ENCODE assay signal across 15 cellular contexts in the genomic region with DNA sequence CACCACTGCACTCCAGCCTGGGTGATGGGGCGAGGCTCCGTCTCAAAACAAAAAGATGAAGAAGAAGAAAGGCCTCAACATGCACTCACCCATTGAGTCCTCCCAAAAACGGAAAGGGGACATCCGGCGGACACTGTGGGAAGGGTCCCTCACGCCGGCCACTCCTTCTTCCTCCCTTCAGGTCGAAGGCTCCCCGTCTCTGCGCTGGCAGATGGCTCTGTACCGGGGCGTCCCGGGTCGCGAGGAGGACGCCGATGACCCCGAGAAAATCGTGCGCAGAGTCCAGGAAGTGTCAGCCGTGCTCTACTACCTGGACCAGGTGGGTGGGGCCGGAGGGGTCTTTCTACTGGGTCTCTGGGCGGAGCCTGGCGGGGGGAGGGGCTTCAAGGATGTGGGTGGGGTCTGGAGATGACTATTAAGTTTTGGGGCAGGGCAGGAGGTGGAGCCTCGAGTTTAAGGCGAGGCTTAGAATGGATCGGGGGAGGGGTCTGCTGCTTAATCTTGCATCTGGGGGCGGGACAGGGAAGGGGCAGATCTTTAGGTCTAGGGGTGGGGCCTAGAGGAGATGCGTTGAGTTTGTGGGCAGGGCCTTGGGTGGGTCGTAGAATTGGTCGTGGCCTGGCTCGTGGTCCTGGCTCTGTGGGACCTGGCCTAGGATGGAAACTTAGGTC.
DNase-seq lines count a peak whose midpoint lies in the region; ATAC-seq and TF ChIP-seq lines count a peak whose summit lies in the region.
"Had no signal": no experiment of that assay in that cellular context is flagged by ENCODE, and none has a peak within 500 bp of the region (broad histone marks: within the 10 kb centered on the region; RNA-seq: fewer than 3 reads in every experiment).

No MANE protein-coding gene starts in this region.

- no peak overlapping the region for H3K14ac ChIP-seq in H9 (ENCODE audit: insufficient read depth, low read length)

- H3K23ac ChIP-seq in H9 (ENCODE audit: insufficient read length, low read depth, low read length): no peak overlapping the region

- peaks cover 5 to 46% (median 10%) of the 10 kb centered on the region in 3 experiments; a peak in 6 of 7 replicates for H3K36me3 Mint-ChIP-seq in H9 (ENCODE audit: insufficient read depth in 1 of 3, low read depth in 3 of 3)
- H3K36me3 Mint-ChIP-seq in naive thymus-derived CD4-positive, alpha-beta T cell: no peaks in the 10 kb centered on the region

- H3K4me2 ChIP-seq in H9 (ENCODE audit: insufficient read depth, insufficient read length, low read length): no peak overlapping the region

- no peaks in the 10 kb centered on the region; the same call in 1 of the 2 replicates for H3K27me3 Mint-ChIP-seq in H9 (ENCODE audit: low read depth)
- H3K27me3 Mint-ChIP-seq in naive thymus-derived CD4-positive, alpha-beta T cell: peaks cover 0 to 19% (median 0%) of the 10 kb centered on the region in 5 donors
- H3K27me3 Mint-ChIP-seq: activated T-helper 17 cell treated with anti-CD3 and anti-CD28 coated beads, Interleukin-2, amount 50 U/mL, for 72 hours had no signal

- peak; percentile 54 for DNase-seq in activated CD4-positive, alpha-beta T cell treated with anti-CD3 and anti-CD28 coated beads for 48 hours
- no peak for DNase-seq in activated CD4-positive, alpha-beta T cell treated with anti-CD3 and anti-CD28 coated beads for 4 hours
- DNase-seq in H9 (peak; percentile 74), WERI-Rb-1 (peak; percentile 27), NCI-H128 (lab: John Stamatoyannopoulos, UW; ENCODE audit: unreplicated experiment) (no peak), nucleus accumbens (lab: John Stamatoyannopoulos, UW) (no peak), superior temporal gyrus (ENCODE audit: extremely low spot score) (no peak)
- no peak for DNase-seq in naive thymus-derived CD4-positive, alpha-beta T cell
- DNase-seq: COR-L47, dermis blood vessel endothelial cell, left ventricle myocardium superior, NCI-H1092, NCI-H226, upper lobe of right lung had no signal

- H2BK120ac ChIP-seq in H9 (ENCODE audit: low read depth, low read length, poor library complexity, severe bottlenecking): no peak overlapping the region

- H3K9me3 Mint-ChIP-seq in H9: no peaks in the 10 kb centered on the region
- no peaks in the 10 kb centered on the region for H3K9me3 Mint-ChIP-seq in naive thymus-derived CD4-positive, alpha-beta T cell
- H3K9me3 Mint-ChIP-seq: activated T-helper 17 cell treated with anti-CD3 and anti-CD28 coated beads, Interleukin-2, amount 50 U/mL, for 72 hours had no signal

- no peaks in the 10 kb centered on the region for H4K20me1 ChIP-seq in H9 (ENCODE audit: control insufficient read depth, insufficient read depth, insufficient read length)

- H2BK20ac ChIP-seq in H9 (ENCODE audit: low read depth, low read length, poor library complexity, severe bottlenecking): no peak overlapping the region

- no peak overlapping the region for H2BK15ac ChIP-seq in H9 (ENCODE audit: low read depth, low read length)

- POLR2A ChIA-PET in naive thymus-derived CD4-positive, alpha-beta T cell (lab: Charles Lee): no interaction called here

- no peak overlapping the region for H3K4ac ChIP-seq in H9 (ENCODE audit: low read depth, low read length)

- no peak overlapping the region for H4K91ac ChIP-seq in H9 (ENCODE audit: insufficient read length, low read depth, low read length)

- no peak for TF ChIP-seq CTCF in H9 (conservative IDR thresholded peaks at IDR 0.05)
- TF ChIP-seq CTCF in WERI-Rb-1 (IDR thresholded peaks at IDR 0.05; ENCODE audit: low read depth, low read length): no peak

- H2AK5ac ChIP-seq in H9 (ENCODE audit: insufficient read length, low read length): no peak overlapping the region

- no peak overlapping the region for H2BK5ac ChIP-seq in H9 (ENCODE audit: insufficient read length, low read length)

- no peak overlapping the region for H3K9ac ChIP-seq in H9 (ENCODE audit: extremely low read depth, insufficient read length, low read length)

- no peak overlapping the region for H3K4me3 ChIP-seq in WERI-Rb-1 (ENCODE audit: low read depth, low read length)
- no peak overlapping the region for H3K4me3 ChIP-seq in naive thymus-derived CD4-positive, alpha-beta T cell (ENCODE audit: low read length)
- H3K4me3 ChIP-seq: upper lobe of right lung had no signal

- H3K79me1 ChIP-seq in H9 (ENCODE audit: insufficient read depth, low read depth, low read length, poor library complexity, severe bottlenecking): no peaks in the 10 kb centered on the region

- H3K4me1 Mint-ChIP-seq in H9: peaks cover 3 to 11% of the 10 kb centered on the region in 2 experiments
- H3K4me1 Mint-ChIP-seq in naive thymus-derived CD4-positive, alpha-beta T cell: peaks cover 0 to 7% (median 0%) of the 10 kb centered on the region in 7 donors
- H3K4me1 Mint-ChIP-seq: activated T-helper 17 cell treated with anti-CD3 and anti-CD28 coated beads, Interleukin-2, amount 50 U/mL, for 72 hours had no signal

- H3K56ac ChIP-seq in H9 (ENCODE audit: insufficient read length, low read depth, low read length): no peak overlapping the region

- no peak overlapping the region for H2BK12ac ChIP-seq in H9 (ENCODE audit: insufficient read length, low read depth, low read length)

- H3K18ac ChIP-seq in H9 (ENCODE audit: insufficient read length, low read depth, low read length): no peak overlapping the region

- H3T11ph ChIP-seq in H9 (ENCODE audit: low read length): no peak overlapping the region

- no peak overlapping the region for H2AFZ ChIP-seq in H9 (ENCODE audit: low read length)

- H4K5ac ChIP-seq in H9 (ENCODE audit: insufficient read length, low read depth, low read length): no peak overlapping the region

- H4K8ac ChIP-seq in H9 (replicated peaks; ENCODE audit: insufficient read length, low read depth, low read length): no peak overlapping the region

- no peaks in the 10 kb centered on the region for H3K36me3 ChIP-seq in WERI-Rb-1
- H3K36me3 ChIP-seq in naive thymus-derived CD4-positive, alpha-beta T cell (ENCODE audit: control insufficient read depth in 2 of 3, insufficient read depth in 3 of 3, low read length in 3 of 3): no peaks in the 10 kb centered on the region
- H3K36me3 ChIP-seq: upper lobe of right lung had no signal

- H3K27ac ChIP-seq in H9 (ENCODE audit: insufficient read length, low read depth, low read length): no peak overlapping the region
- no peak overlapping the region for H3K27ac ChIP-seq in WERI-Rb-1
- H3K27ac ChIP-seq in naive thymus-derived CD4-positive, alpha-beta T cell (ENCODE audit: low read depth, low read length): no peak overlapping the region
- H3K27ac ChIP-seq: upper lobe of right lung had no signal

- H3K27me3 ChIP-seq in H9 (ENCODE audit: insufficient read depth, low read length) (no peaks in the 10 kb centered on the region), WERI-Rb-1 (ENCODE audit: insufficient read depth, low read depth, severe bottlenecking) (no peaks in the 10 kb centered on the region)
- H3K27me3 ChIP-seq in naive thymus-derived CD4-positive, alpha-beta T cell (ENCODE audit: control insufficient read depth in 2 of 2, insufficient read depth in 2 of 2, low read length in 2 of 2): no peaks in the 10 kb centered on the region

- intact Hi-C loops in naive thymus-derived CD4-positive, alpha-beta T cell (cut with micrococcal nuclease): no loop called here

- H3K4me3 Mint-ChIP-seq in H9: no peak overlapping the region; a peak in 1 of 5 replicates
- H3K4me3 Mint-ChIP-seq in naive thymus-derived CD4-positive, alpha-beta T cell: peak overlapping the region in 5 of 10 donors; percentile 10 to 68 (median 43)
- H3K4me3 Mint-ChIP-seq: activated T-helper 17 cell treated with anti-CD3 and anti-CD28 coated beads, Interleukin-2, amount 50 U/mL, for 72 hours had no signal

- no peaks in the 10 kb centered on the region for H3K23me2 ChIP-seq in H9 (ENCODE audit: insufficient read length, low read depth, low read length, poor library complexity, severe bottlenecking)

- no peaks in the 10 kb centered on the region for H3K9me3 ChIP-seq in H9 (ENCODE audit: control insufficient read depth, low read depth, low read length)
- H3K9me3 ChIP-seq in WERI-Rb-1 (ENCODE audit: severe bottlenecking): peaks cover 2% of the 10 kb centered on the region
- H3K9me3 ChIP-seq in naive thymus-derived CD4-positive, alpha-beta T cell (ENCODE audit: control insufficient read depth in 2 of 3, low read length in 3 of 3): no peaks in the 10 kb centered on the region
- H3K9me3 ChIP-seq: upper lobe of right lung had no signal

- CTCF ChIA-PET in naive thymus-derived CD4-positive, alpha-beta T cell (lab: Charles Lee): no interaction called here

- WGBS in H9 (ENCODE audit: extremely low coverage, insufficient read length, low lambda C conversion rate): no CpG with 5 or more reads among the region's 32 CpGs

- peak overlapping the region; percentile 72 to 90 (median 77); a peak in 4 of 7 replicates for H3K27ac Mint-ChIP-seq in H9
- H3K27ac Mint-ChIP-seq in naive thymus-derived CD4-positive, alpha-beta T cell: peak overlapping the region in 2 of 9 donors; percentile 41 to 58
- H3K27ac Mint-ChIP-seq: activated T-helper 17 cell treated with anti-CD3 and anti-CD28 coated beads, Interleukin-2, amount 50 U/mL, for 72 hours had no signal

- H3K79me2 ChIP-seq in H9 (ENCODE audit: insufficient read depth, low read length): no peaks in the 10 kb centered on the region

- H3K4me1 ChIP-seq in H9 (ENCODE audit: insufficient read depth, low read length): no peaks in the 10 kb centered on the region
- no peaks in the 10 kb centered on the region for H3K4me1 ChIP-seq in naive thymus-derived CD4-positive, alpha-beta T cell (ENCODE audit: control insufficient read depth in 2 of 2, insufficient read depth in 2 of 2, low read length in 2 of 2)
- H3K4me1 ChIP-seq: upper lobe of right lung had no signal

- ATAC-seq in naive thymus-derived CD4-positive, alpha-beta T cell: peak; percentile 64
- ATAC-seq: activated T-helper 17 cell treated with anti-CD3 and anti-CD28 coated beads, Interleukin-2, amount 50 U/mL, for 72 hours; left ventricle myocardium superior; upper lobe of right lung had no signal

Comparison
In these comparisons a context has a peak if more than half of its experiments do, and no peak if none do; other contexts are left out.
1. DNase-seq: peak in activated CD4-positive, alpha-beta T cell treated with anti-CD3 and anti-CD28 coated beads for 48 hours (single experiment), H9 (single experiment) and WERI-Rb-1 (single experiment); none in activated CD4-positive, alpha-beta T cell treated with anti-CD3 and anti-CD28 coated beads for 4 hours (0 of 2), naive thymus-derived CD4-positive, alpha-beta T cell (0 of 9), NCI-H128 (single experiment), nucleus accumbens (0 of 56) and superior temporal gyrus (single experiment).